In genomic region chr12:114764516-114764915, GRCh38 we compare ENCODE assay signal across 15 cellular contexts.
"Had no signal": no experiment of that assay in that cellular context is flagged by ENCODE, and none has a peak within 500 bp of the region (broad histone marks: within the 10 kb centered on the region; RNA-seq: fewer than 3 reads in every experiment).

No MANE protein-coding gene starts in this region.

- H3K27ac ChIP-seq: brain microvascular endothelial cell, testis had no signal

- H3K36me3 ChIP-seq: brain microvascular endothelial cell had no signal

- H3K4me3 ChIP-seq: testis had no signal

- H3K4me1 ChIP-seq: testis had no signal

- H3K27me3 ChIP-seq: brain microvascular endothelial cell, testis had no signal

- H3K9me3 ChIP-seq: testis had no signal

- DNase-seq: activated CD4-positive, alpha-beta T cell treated with anti-CD3 and anti-CD28 coated beads for 1 hour; activated CD4-positive, alpha-beta T cell treated with anti-CD3 and anti-CD28 coated beads, Interleukin-2, amount 50 U/mL, for 48 hours; activated CD8-positive, alpha-beta memory T cell treated with anti-CD3 and anti-CD28 coated beads, Interleukin-2, amount 10 ng/mL, durations not matched to agents 7 days and 5 days; activated effector memory CD4-positive, alpha-beta T cell treated with Interleukin-2 at 50 U/mL for 16 hours; activated T-cell treated with anti-CD3 and anti-CD28 coated beads, Interleukin-2, amount 50 U/mL, for 24 hours; amniotic stem cell; brain microvascular endothelial cell; erythroblast; head of caudate nucleus; natural killer cell; stimulated activated CD4-positive, alpha-beta T cell treated with anti-CD3 and anti-CD28 coated beads, Interleukin-4, amount 100 ng/mL, for 1 hour; stimulated activated CD8-positive, alpha-beta memory T cell treated with anti-CD3 and anti-CD28 coated beads, Interleukin-4, amount 100 ng/mL, for 48 hours; stimulated activated naive CD8-positive, alpha-beta T cell treated with anti-CD3 and anti-CD28 coated beads, Interleukin-15, Interleukin-2, amounts not matched to agents 100 U/mL and 50 U/mL, for 24 hours; T-helper 9 cell; testis had no signal
